7 cellular contexts compared by ENCODE assay signal in the genomic region with DNA sequence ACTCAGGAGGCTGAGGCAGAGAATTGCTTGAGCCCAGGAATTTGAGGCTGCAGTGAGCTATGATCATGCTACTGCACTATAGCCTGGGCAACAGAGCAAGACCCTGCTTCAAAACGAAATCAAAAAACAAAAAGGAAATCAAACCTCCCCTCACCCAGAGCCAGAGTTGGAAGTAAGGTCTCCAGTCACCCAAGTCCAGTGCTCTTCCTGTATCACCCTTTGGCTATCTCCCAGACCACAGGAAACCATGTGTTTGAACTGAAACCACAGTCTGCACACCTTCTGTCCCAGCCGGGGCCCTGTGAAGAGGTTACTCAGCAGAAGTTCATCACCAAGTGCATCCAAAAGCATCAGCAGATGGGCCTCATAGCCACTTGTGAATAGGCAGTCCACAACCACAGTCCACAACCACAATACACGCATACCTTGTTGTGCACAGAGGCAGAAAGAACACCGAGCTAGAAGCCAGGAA. TPM values are rescaled to one million over a fixed set of nuclear protein-coding genes. Genes with fewer than 3 reads are reported as not detected.
DNase-seq lines count a peak whose midpoint lies in the region; ATAC-seq and TF ChIP-seq lines count a peak whose summit lies in the region.

No MANE protein-coding gene starts in this region.

- DNase-seq in OCI-M1 (lab: John Stamatoyannopoulos, UW) (peak; percentile 65), natural killer cell (peak; percentile 71), mesenteric fat pad (ENCODE audit: low spot score) (no peak), DMS153 (lab: John Stamatoyannopoulos, UW) (no peak)

- H3K4me1 Mint-ChIP-seq in brain (peaks cover 35% of the 10 kb centered on the region), natural killer cell (peaks cover 60 to 65% of the 10 kb centered on the region in 2 donors)

- H3K27ac Mint-ChIP-seq in brain: peak overlapping the region in 3 of 5 experiments; percentile 45 to 69 (median 56)
- H3K27ac Mint-ChIP-seq in natural killer cell: peak overlapping the region; percentile 97

- TF ChIP-seq CTCF in brain (conservative IDR thresholded peaks at IDR 0.05) (no peak), natural killer cell (IDR thresholded peaks at IDR 0.05) (no peak)

- peak; percentile 22 for ATAC-seq in GM18867 (IDR thresholded peaks at IDR 0.05; ENCODE audit: unreplicated experiment)
- peak; percentile 19 to 39 (median 22) for ATAC-seq in natural killer cell
- ATAC-seq in HG02973 (IDR thresholded peaks at IDR 0.05; ENCODE audit: unreplicated experiment): no peak

- H3K27me3 Mint-ChIP-seq in brain: peaks cover 3% of the 10 kb centered on the region
- H3K27me3 Mint-ChIP-seq in natural killer cell (ENCODE audit: low read depth in 2 of 2): no peaks in the 10 kb centered on the region

- peak overlapping the region in 1 of 5 experiments; percentile 62 for H3K4me3 Mint-ChIP-seq in brain
- peak overlapping the region; percentile 85 for H3K4me3 Mint-ChIP-seq in natural killer cell

- H3K36me3 Mint-ChIP-seq in brain (peaks cover 5% of the 10 kb centered on the region), natural killer cell (no peaks in the 10 kb centered on the region)

- intact Hi-C loops in natural killer cell (cut with micrococcal nuclease): loop anchor here (2.0 kb wide), 1 partner anchor 26 kb away; no protein-coding TSS in a partner anchor

- H3K9me3 Mint-ChIP-seq in brain (no peaks in the 10 kb centered on the region), natural killer cell (no peaks in the 10 kb centered on the region)

RNA-seq across cellular contexts. Expression of a gene that starts 4.6 kb away (rescaled TPM):
- 236 TPM for polyA plus RNA-seq in brain (ENCODE audit: insufficient read depth, low read depth, low replicate concordance)
- 1,000 to 10,000 TPM in 1 of 3 donors, 100 to 1,000 TPM in 2; 803 to 1,038 (median 808) TPM for total RNA-seq in natural killer cell
- 673 TPM for total RNA-seq in mesenteric fat pad

Comparison
In these comparisons a context has a peak if more than half of its experiments do, and no peak if none do; other contexts are left out.
1. DNase-seq: peak in OCI-M1 (single experiment) and natural killer cell (single experiment); none in mesenteric fat pad (single experiment) and DMS153 (single experiment).